ENCODE assay signal across 8 cellular contexts in genomic region chr19:38848299-38849146, GRCh38. TPM values are rescaled to one million over a fixed set of nuclear protein-coding genes. Genes with fewer than 3 reads are reported as not detected.
DNase-seq lines count a peak whose midpoint lies in the region; ATAC-seq and TF ChIP-seq lines count a peak whose summit lies in the region.

No MANE protein-coding gene starts in this region.

- POLR2A ChIA-PET in AG04450 (lab: Yijun Ruan, JAX) (interaction anchor here (0.5 to 1.4 kb wide), 12 partner anchors 9 to 597 kb away, joined by 3 to 14 read pairs (median 6); partner anchors contain the start of genes ACTN4, CCER2, ECH1 and EIF3K), IMR-90 (lab: Charles Lee; ENCODE audit: unreplicated experiment) (interaction anchor here (0.5 to 1.0 kb wide), 5 partner anchors 15 to 201 kb away, joined by 3 to 6 read pairs (median 3); partner anchors contain the start of gene ACTN4)

- CTCF ChIA-PET in AG04450 (lab: Charles Lee), result interaction anchor here (0.6 to 1.1 kb wide), 4 partner anchors 20 to 592 kb away, joined by 3 to 5 read pairs (median 4); partner anchors contain the start of gene PPP1R14A
- CTCF ChIA-PET in IMR-90 (lab: Yijun Ruan, JAX), result interaction anchor here (0.5 kb wide), 1 partner anchor 16 kb away, joined by 3 read pairs; no protein-coding TSS in a partner anchor

- H3K9ac ChIP-seq in IMR-90 (ENCODE audit: low read depth, low read length) (peak overlapping the region; percentile 73), muscle layer of colon (ENCODE audit: low read length) (peak overlapping the region; percentile 84)

- intact Hi-C loops in IMR-90 (cut with micrococcal nuclease), result loop anchor here (2.0 kb wide), 1 partner anchor 18 kb away; the partner anchor contains the start of gene ECH1

- H4K5ac ChIP-seq in IMR-90 (ENCODE audit: low read depth, low read length), result peak overlapping the region; percentile 8; the same call in 1 of the 2 replicates

- peak overlapping the region; percentile 43 for H2BK5ac ChIP-seq in IMR-90 (ENCODE audit: low read depth, low read length, poor library complexity, severe bottlenecking)

- peak overlapping the region; percentile 78 for H4K91ac ChIP-seq in IMR-90 (ENCODE audit: insufficient read depth, low read depth, low read length)

- H3K36me3 ChIP-seq in IMR-90 (ENCODE audit: control insufficient read depth, insufficient read depth, low read length) (peaks cover 37% of the 10 kb centered on the region), muscle layer of colon (ENCODE audit: insufficient read depth, low read length) (peaks cover 53% of the 10 kb centered on the region)

- H3K27me3 ChIP-seq in AG04450 (ENCODE audit: control insufficient read depth, insufficient read depth, low read length) (no peaks in the 10 kb centered on the region), IMR-90 (ENCODE audit: control insufficient read depth, insufficient read depth, low read length) (no peaks in the 10 kb centered on the region), muscle layer of colon (ENCODE audit: control insufficient read depth in 1 of 2, insufficient read depth in 2 of 2, low read length in 2 of 2) (no peaks in the 10 kb centered on the region)

- H2BK120ac ChIP-seq in IMR-90 (ENCODE audit: low read depth, low read length), result no peak overlapping the region

- H4K8ac ChIP-seq in IMR-90 (ENCODE audit: low read depth in 2 of 2, low read length in 2 of 2), result peak overlapping the region; percentile 40 to 70

- peak overlapping the region; percentile 46 for H3K4ac ChIP-seq in IMR-90 (ENCODE audit: low read depth, low read length)

- peaks cover 26 to 70% of the 10 kb centered on the region in 2 experiments for H3K79me1 ChIP-seq in IMR-90 (ENCODE audit: low read depth in 1 of 2, low read length in 2 of 2)

- no peaks in the 10 kb centered on the region for H3K9me3 Mint-ChIP-seq in chondrocyte (ENCODE audit: low read depth)

- H3K9me3 ChIP-seq in AG04450 (ENCODE audit: control insufficient read depth, insufficient read depth, low read length) (no peaks in the 10 kb centered on the region; the same call in 1 of the 2 replicates), IMR-90 (ENCODE audit: control insufficient read depth, insufficient read depth, low read length) (no peaks in the 10 kb centered on the region), muscle layer of colon (ENCODE audit: low read length) (no peaks in the 10 kb centered on the region)

- peak overlapping the region; percentile 89 for H3K4me3 Mint-ChIP-seq in chondrocyte (ENCODE audit: unreplicated experiment)

- peaks cover 44% of the 10 kb centered on the region for H3K4me1 Mint-ChIP-seq in chondrocyte (ENCODE audit: low read depth)

- ATAC-seq in IMR-90 (ENCODE audit: low read depth), result no peak
- ATAC-seq in HG02840 (IDR thresholded peaks at IDR 0.05; ENCODE audit: low FRiP score, unreplicated experiment), result no peak
- no peak for ATAC-seq in HG03196 (IDR thresholded peaks at IDR 0.05; ENCODE audit: unreplicated experiment)

- H2BK15ac ChIP-seq in IMR-90 (ENCODE audit: low read depth, low read length), result no peak overlapping the region

- H3K4me1 ChIP-seq in IMR-90 (ENCODE audit: control insufficient read depth, insufficient read depth, low read length), result peaks cover 15% of the 10 kb centered on the region
- peaks cover 37% of the 10 kb centered on the region for H3K4me1 ChIP-seq in muscle layer of colon (ENCODE audit: insufficient read depth, low read length)

- peak overlapping the region; percentile 90 for H2AK9ac ChIP-seq in IMR-90 (replicated peaks; ENCODE audit: low read depth, low read length, poor library complexity)

- peak overlapping the region; percentile 83 for H3K14ac ChIP-seq in IMR-90 (replicated peaks; ENCODE audit: low read depth, low read length)

- H3K27ac ChIP-seq in AG04450 (ENCODE audit: low read depth, low read length) (peak overlapping the region; percentile 77), IMR-90 (ENCODE audit: insufficient read depth, low read length) (peak overlapping the region; percentile 41), muscle layer of colon (ENCODE audit: low read depth, low read length) (peak overlapping the region; percentile 99)

- no peak; the same call in 1 of the 2 replicates for TF ChIP-seq POLR2A in IMR-90 (IDR thresholded peaks at IDR 0.05; ENCODE audit: low read depth, low read length)

- H4K20me1 ChIP-seq in IMR-90 (ENCODE audit: insufficient read depth, low read length), result peaks cover 56% of the 10 kb centered on the region

- peak overlapping the region; percentile 71 for H3K56ac ChIP-seq in IMR-90 (ENCODE audit: extremely low read depth, insufficient read depth, low read length)

- peak overlapping the region; percentile 89 for H3K4me2 ChIP-seq in IMR-90 (ENCODE audit: low read depth, low read length)

- H2AK5ac ChIP-seq in IMR-90 (ENCODE audit: low read depth, low read length), result peak overlapping the region; percentile 69

- TF ChIP-seq CTCF in AG04450 (IDR thresholded peaks at IDR 0.05; ENCODE audit: low read depth, low read length) (no peak), IMR-90 (conservative IDR thresholded peaks at IDR 0.05; ENCODE audit: low read depth, low read length) (no peak), chondrocyte (IDR thresholded peaks at IDR 0.05) (no peak)

- H3K23ac ChIP-seq in IMR-90 (ENCODE audit: low read depth, low read length), result peak overlapping the region; percentile 83

- no peak overlapping the region for H2AFZ ChIP-seq in IMR-90 (replicated peaks; ENCODE audit: low read length, poor library complexity)

- in situ Hi-C loops in IMR-90 (cut with MboI; ENCODE audit: low sequenced_read_pairs), result no loop called here

- TF ChIP-seq RAD21 in IMR-90 (IDR thresholded peaks at IDR 0.05; ENCODE audit: low read length), result no peak

- peaks cover 24% of the 10 kb centered on the region for H3K36me3 Mint-ChIP-seq in chondrocyte (ENCODE audit: low read depth)

- dilution Hi-C loops in IMR-90 (cut with HindIII; ENCODE audit: low sequenced_read_pairs, unreplicated experiment), result no loop called here

- H3K18ac ChIP-seq in IMR-90 (ENCODE audit: low read depth, low read length), result peak overlapping the region; percentile 22; the same call in 1 of the 2 replicates

- H3K4me3 ChIP-seq in AG04450 (ENCODE audit: low read depth, low read length) (peak overlapping the region; percentile 65), IMR-90 (ENCODE audit: insufficient read depth, low read depth, low read length) (peak overlapping the region; percentile 49), muscle layer of colon (ENCODE audit: low read depth in 1 of 2, low read length in 2 of 2) (peak overlapping the region; percentile 18 to 94)

- no peaks in the 10 kb centered on the region for H3K27me3 Mint-ChIP-seq in chondrocyte (ENCODE audit: low read depth)

- peak overlapping the region; percentile 90 for H3K27ac Mint-ChIP-seq in chondrocyte (ENCODE audit: unreplicated experiment)

- WGBS in IMR-90 (ENCODE audit: extremely low coverage in 2 of 2, insufficient read length in 1 of 2), 2 experiments, result 0% methylated on average over 1 of the region's 22 CpGs; no CpG with 5 or more reads in 1 of the 2 experiments

- DNase-seq in AG04450 (ENCODE audit: low read depth, low spot score) (no peak), IMR-90 (no peak), chondrocyte (ENCODE audit: low spot score) (no peak), cerebellar nuclear complex (lab: John Stamatoyannopoulos, UW) (no peak), amniotic stem cell (lab: John Stamatoyannopoulos, UW) (no peak)

- H2BK20ac ChIP-seq in IMR-90 (ENCODE audit: low read depth, low read length), result no peak overlapping the region; the same call in 1 of the 2 replicates

- TSS peak; percentile 44 for BruUV-seq in IMR-90 (replicated peaks; lab: Mats Ljungman, UMichigan)

- peaks cover 11% of the 10 kb centered on the region for H3K9me1 ChIP-seq in IMR-90 (ENCODE audit: insufficient read depth, low read length)

TF ChIP-seq in IMR-90, 13 proteins besides CTCF, POLR2A, EP300 and RAD21 (continues in another document):
- no peak for TF ChIP-seq NFE2L2 (IDR thresholded peaks at IDR 0.05; ENCODE audit: low read depth, low read length)
- TF ChIP-seq MXI1 (IDR thresholded peaks at IDR 0.05; ENCODE audit: borderline replicate concordance, low read depth, low read length), result no peak

RNA-seq across cellular contexts. Expression of gene HNRNPL, which starts 1.3 kb away (rescaled TPM):
- 281 and 316 TPM in 2 replicates for polyA plus RNA-seq in AG04450 (2011; rRNA removed)
- polyA minus RNA-seq in AG04450 (2011; rRNA and poly(A)+ RNA removed), result 325 and 332 TPM in 2 replicates
- 316 and 429 TPM in 2 replicates for total RNA-seq in IMR-90 (2012; rRNA removed)
- polyA plus RNA-seq in IMR-90 (2012; rRNA removed), result 277 and 280 TPM in 2 replicates
- polyA plus RNA-seq in IMR-90 (2012; cell fraction: cytosol; rRNA removed), result 159 and 260 TPM in 2 replicates
- 202 and 318 TPM in 2 replicates for polyA plus RNA-seq in IMR-90 (2012; cell fraction: nucleus; rRNA removed; ENCODE audit: low replicate concordance)
- 214 to 255 TPM (median 222 TPM) in 3 replicates for total RNA-seq in chondrocyte

RNA-seq across cellular contexts. Expression of gene ECH1, which starts 16.9 kb away (rescaled TPM):
- polyA plus RNA-seq in AG04450 (2011; rRNA removed), result 86.5 and 109 TPM in 2 replicates
- polyA minus RNA-seq in AG04450 (2011; rRNA and poly(A)+ RNA removed), result 40.7 and 42.5 TPM in 2 replicates
- total RNA-seq in IMR-90 (2012; rRNA removed), result 15.0 and 15.6 TPM in 2 replicates
- 62.1 and 62.3 TPM in 2 replicates for polyA plus RNA-seq in IMR-90 (2012; rRNA removed)
- 91.1 and 125 TPM in 2 replicates for polyA plus RNA-seq in IMR-90 (2012; cell fraction: cytosol; rRNA removed)
- polyA plus RNA-seq in IMR-90 (2012; cell fraction: nucleus; rRNA removed; ENCODE audit: low replicate concordance), result 56.4 and 61.3 TPM in 2 replicates
- 94.9 to 112 TPM (median 94.9 TPM) in 3 replicates for total RNA-seq in chondrocyte

RNA-seq across cellular contexts. Expression of gene RINL, which starts 29.6 kb away (rescaled TPM):
- polyA plus RNA-seq in AG04450 (2011; rRNA removed), result 1.6 TPM in 2 replicates
- 0.78 and 1.9 TPM in 2 replicates for polyA minus RNA-seq in AG04450 (2011; rRNA and poly(A)+ RNA removed)
- total RNA-seq in IMR-90 (2012; rRNA removed), result 0.72 and 0.83 TPM in 2 replicates
- polyA plus RNA-seq in IMR-90 (2012; rRNA removed), result 1.2 and 1.9 TPM in 2 replicates
- 1.00 and 1.0 TPM in 2 replicates for polyA plus RNA-seq in IMR-90 (2012; cell fraction: cytosol; rRNA removed)
- 1.5 and 1.7 TPM in 2 replicates for polyA plus RNA-seq in IMR-90 (2012; cell fraction: nucleus; rRNA removed; ENCODE audit: low replicate concordance)
- total RNA-seq in chondrocyte, result 0.65 to 0.92 TPM (median 0.92 TPM) in 3 replicates

RNA-seq across cellular contexts. Expression of gene LGALS4, which starts 35.8 kb away (rescaled TPM):
- polyA plus RNA-seq in AG04450 (2011; rRNA removed) (0.07 TPM in 1 of 2 replicates, not detected in the other), IMR-90 (2012; rRNA removed) (0.10 and 0.29 TPM in 2 replicates)
- polyA minus RNA-seq in AG04450 (2011; rRNA and poly(A)+ RNA removed), result 0.14 TPM in 1 of 2 replicates, not detected in the other
- total RNA-seq in IMR-90 (2012; rRNA removed) (not detected in 2 replicates), chondrocyte (0.75 TPM in 1 of 3 replicates, not detected in the others)
- polyA plus RNA-seq in IMR-90 (2012; cell fraction: cytosol; rRNA removed), result not detected in 2 replicates
- 1.2 and 1.3 TPM in 2 replicates for polyA plus RNA-seq in IMR-90 (2012; cell fraction: nucleus; rRNA removed; ENCODE audit: low replicate concordance)

RNA-seq across cellular contexts. Expression of gene SIRT2, which starts 50.9 kb away (rescaled TPM):
- polyA plus RNA-seq in AG04450 (2011; rRNA removed), result 45.5 and 61.3 TPM in 2 replicates
- 31.4 and 36.2 TPM in 2 replicates for polyA minus RNA-seq in AG04450 (2011; rRNA and poly(A)+ RNA removed)
- total RNA-seq in IMR-90 (2012; rRNA removed), result 37.5 and 43.0 TPM in 2 replicates
- polyA plus RNA-seq in IMR-90 (2012; rRNA removed), result 50.0 and 53.8 TPM in 2 replicates
- 40.9 and 52.4 TPM in 2 replicates for polyA plus RNA-seq in IMR-90 (2012; cell fraction: cytosol; rRNA removed)
- polyA plus RNA-seq in IMR-90 (2012; cell fraction: nucleus; rRNA removed; ENCODE audit: low replicate concordance), result 123 and 126 TPM in 2 replicates
- 54.0 to 57.1 TPM (median 54.2 TPM) in 3 replicates for total RNA-seq in chondrocyte

Comparison
In these comparisons a context has a peak if more than half of its experiments do, and no peak if none do; other contexts are left out.
1. H3K27ac ChIP-seq: peak in every context shown above with its lines; median percentile 99 in muscle layer of colon; 77 in AG04450; 41 in IMR-90.